In the genomic region with DNA sequence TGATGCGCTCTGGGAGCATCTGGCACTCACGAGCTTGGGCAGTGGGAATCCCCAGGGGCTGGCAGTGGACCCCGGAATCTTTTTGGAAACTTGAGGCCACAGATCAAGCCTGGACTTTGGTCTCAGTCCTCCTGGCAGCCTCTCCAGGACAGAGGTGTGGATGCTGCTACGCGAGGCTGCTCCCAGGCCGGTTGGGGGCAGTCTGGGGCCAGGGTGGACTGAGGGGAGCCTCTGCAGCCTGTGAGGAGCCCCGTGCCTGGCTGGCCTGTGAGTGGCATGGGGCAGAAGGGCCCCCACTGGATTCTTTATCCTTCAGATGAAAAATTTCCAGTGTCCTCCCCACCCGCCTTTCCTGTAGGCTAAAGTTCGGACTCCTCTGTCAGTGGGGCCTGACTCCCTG, we compare ENCODE assay signal across 13 cellular contexts. TPM values are rescaled to one million over a fixed set of nuclear protein-coding genes. Genes with fewer than 3 reads are reported as not detected.
A peak's percentile ranks its signal among the peaks of the same experiment; 100 is the strongest.
DNase-seq lines count a peak whose midpoint lies in the region; ATAC-seq and TF ChIP-seq lines count a peak whose summit lies in the region.
"Had no signal": no experiment of that assay in that cellular context is flagged by ENCODE, and none has a peak within 500 bp of the region (broad histone marks: within the 10 kb centered on the region; RNA-seq: fewer than 3 reads in every experiment).

No MANE protein-coding gene starts in this region.

- DNase-seq in D341Med (ENCODE audit: low spot score) = peak; percentile 33
- peak; percentile 49 for DNase-seq in chondrocyte (ENCODE audit: low spot score)
- peak in 2 of 3 donors; percentile 73 to 85 for DNase-seq in right cardiac atrium
- peak; percentile 52 for DNase-seq in posterior vena cava (ENCODE audit: low spot score)
- DNase-seq in Kasumi-1 (lab: John Stamatoyannopoulos, UW) = no peak
- no peak for DNase-seq in SIG-M5 treated with dmso at 0.1 percent for 504 hours (lab: John Stamatoyannopoulos, UW; ENCODE audit: unreplicated experiment)
- no peak for DNase-seq in stimulated activated naive CD8-positive, alpha-beta T cell treated with anti-CD3 and anti-CD28 coated beads, Interleukin-15, amount 100 ng/mL, for 72 hours
- DNase-seq in superior temporal gyrus (ENCODE audit: extremely low spot score) = no peak
- DNase-seq: DMS153, kidney had no signal

- H3K27me3 ChIP-seq in right cardiac atrium (ENCODE audit: control insufficient read depth, insufficient read depth) = no peaks in the 10 kb centered on the region

- H3K9me3 Mint-ChIP-seq in chondrocyte (ENCODE audit: low read depth) = no peaks in the 10 kb centered on the region
- no peaks in the 10 kb centered on the region for H3K9me3 Mint-ChIP-seq in stimulated activated naive CD8-positive, alpha-beta T cell treated with anti-CD3 and anti-CD28 coated beads, Interleukin-15, amount 100 ng/mL, for 72 hours
- H3K9me3 Mint-ChIP-seq: activated naive CD4-positive, alpha-beta T cell treated with anti-CD3 and anti-CD28 coated beads, Interleukin-2, amount 50 U/mL, for 24 hours had no signal

- WGBS in right cardiac atrium = 68% methylated on average over 9 of the region's 9 CpGs

- H3K4me1 Mint-ChIP-seq in chondrocyte (ENCODE audit: low read depth) = peaks cover 34% of the 10 kb centered on the region
- no peaks in the 10 kb centered on the region for H3K4me1 Mint-ChIP-seq in stimulated activated naive CD8-positive, alpha-beta T cell treated with anti-CD3 and anti-CD28 coated beads, Interleukin-15, amount 100 ng/mL, for 72 hours
- H3K4me1 Mint-ChIP-seq: activated naive CD4-positive, alpha-beta T cell treated with anti-CD3 and anti-CD28 coated beads, Interleukin-2, amount 50 U/mL, for 24 hours had no signal

- TF ChIP-seq CTCF in chondrocyte (IDR thresholded peaks at IDR 0.05) = peak; percentile 37

- no peaks in the 10 kb centered on the region for H3K36me3 Mint-ChIP-seq in chondrocyte (ENCODE audit: low read depth)
- H3K36me3 Mint-ChIP-seq: activated naive CD4-positive, alpha-beta T cell treated with anti-CD3 and anti-CD28 coated beads, Interleukin-2, amount 50 U/mL, for 24 hours had no signal

- H3K4me1 ChIP-seq in right cardiac atrium (ENCODE audit: control insufficient read depth, insufficient read depth, low read length) = peaks cover 4% of the 10 kb centered on the region

- ATAC-seq in right cardiac atrium = peak; percentile 53 to 68
- ATAC-seq in stimulated activated naive CD8-positive, alpha-beta T cell treated with anti-CD3 and anti-CD28 coated beads, Interleukin-15, amount 100 ng/mL, for 72 hours = no peak

- intact Hi-C loops in right cardiac atrium (cut with DNase I) (loop anchor here in 1 of 4 donors (10.0 kb wide), 1 partner anchor 49 kb away; no protein-coding TSS in a partner anchor), posterior vena cava (cut with DNase I) (loop anchor here in 1 of 2 donors (2.0 to 10.0 kb wide), 2 partner anchors 13 to 69 kb away; partner anchors contain the start of gene DES)

- H3K9me3 ChIP-seq in right cardiac atrium (ENCODE audit: control insufficient read depth, low read length) = no peaks in the 10 kb centered on the region

- H3K4me3 ChIP-seq in right cardiac atrium (ENCODE audit: low read length) = no peak overlapping the region
- H3K4me3 ChIP-seq: SK-N-MC had no signal

- H3K27me3 Mint-ChIP-seq in chondrocyte (ENCODE audit: low read depth) = no peaks in the 10 kb centered on the region
- H3K27me3 Mint-ChIP-seq in stimulated activated naive CD8-positive, alpha-beta T cell treated with anti-CD3 and anti-CD28 coated beads, Interleukin-15, amount 100 ng/mL, for 72 hours = peaks cover 29% of the 10 kb centered on the region
- H3K27me3 Mint-ChIP-seq: activated naive CD4-positive, alpha-beta T cell treated with anti-CD3 and anti-CD28 coated beads, Interleukin-2, amount 50 U/mL, for 24 hours had no signal

- no peak overlapping the region for H3K27ac Mint-ChIP-seq in chondrocyte (ENCODE audit: unreplicated experiment)
- peak overlapping the region in 1 of 2 donors; percentile 68 for H3K27ac Mint-ChIP-seq in stimulated activated naive CD8-positive, alpha-beta T cell treated with anti-CD3 and anti-CD28 coated beads, Interleukin-15, amount 100 ng/mL, for 72 hours
- H3K27ac Mint-ChIP-seq: activated naive CD4-positive, alpha-beta T cell treated with anti-CD3 and anti-CD28 coated beads, Interleukin-2, amount 50 U/mL, for 24 hours had no signal

- H3K4me3 Mint-ChIP-seq in chondrocyte (ENCODE audit: unreplicated experiment) = no peak overlapping the region
- no peak overlapping the region for H3K4me3 Mint-ChIP-seq in stimulated activated naive CD8-positive, alpha-beta T cell treated with anti-CD3 and anti-CD28 coated beads, Interleukin-15, amount 100 ng/mL, for 72 hours
- H3K4me3 Mint-ChIP-seq: activated naive CD4-positive, alpha-beta T cell treated with anti-CD3 and anti-CD28 coated beads, Interleukin-2, amount 50 U/mL, for 24 hours had no signal

- H3K27ac ChIP-seq in right cardiac atrium (ENCODE audit: low read length) = peak overlapping the region; percentile 78
- H3K27ac ChIP-seq: HL-60, SK-N-MC had no signal

RNA-seq across cellular contexts. Expression of gene DES, which starts 12.7 kb away (rescaled TPM):
- total RNA-seq in chondrocyte (0.70 to 19.8 TPM (median 15.5 TPM) in 3 replicates), right cardiac atrium (over 10,000 TPM in 1 of 4 donors, 1,000 to 10,000 TPM in 3; 6,970 to 10,932 (median 7,338) TPM), posterior vena cava (1,000 to 10,000 TPM; 6,561 to 7,652 TPM)
- 9,146 TPM for polyA plus RNA-seq in right cardiac atrium

RNA-seq across cellular contexts. Expression of gene DNPEP, which starts 17.7 kb away (rescaled TPM):
- 42.3 to 47.9 TPM (median 43.5 TPM) in 3 replicates for total RNA-seq in chondrocyte
- 10 to 100 TPM; 42.2 to 58.8 (median 56.2) TPM for total RNA-seq in right cardiac atrium
- polyA plus RNA-seq in right cardiac atrium = 50.0 TPM
- total RNA-seq in posterior vena cava = 10 to 100 TPM; 41.9 to 44.0 TPM

RNA-seq across cellular contexts. Expression of gene SPEG, which starts 29.2 kb away (rescaled TPM):
- total RNA-seq in chondrocyte (62.9 to 94.9 TPM (median 89.7 TPM) in 3 replicates), right cardiac atrium (100 to 1,000 TPM; 122 to 176 (median 159) TPM), posterior vena cava (100 to 1,000 TPM; 175 to 217 TPM)
- 85.5 TPM for polyA plus RNA-seq in right cardiac atrium

Comparison
In these comparisons a context has a peak if more than half of its experiments do, and no peak if none do; other contexts are left out.
1. DNase-seq: peak in D341Med (single experiment), chondrocyte (single experiment), right cardiac atrium (2 of 3) and posterior vena cava (single experiment); none in Kasumi-1 (0 of 2), SIG-M5 treated with dmso at 0.1 percent for 504 hours (single experiment), stimulated activated naive CD8-positive, alpha-beta T cell treated with anti-CD3 and anti-CD28 coated beads, Interleukin-15, amount 100 ng/mL, for 72 hours (0 of 2) and superior temporal gyrus (single experiment).
2. RNA of gene DES, which starts 12.7 kb away (total RNA-seq): 6,561 to 7,652 TPM in posterior vena cava and 6,970 to 10,932 TPM in right cardiac atrium; 0.70 to 19.8 TPM in chondrocyte; every median in the first group is over 100 times any median in the second.